ENCODE assay signal across 1 cellular context in the genomic region with DNA sequence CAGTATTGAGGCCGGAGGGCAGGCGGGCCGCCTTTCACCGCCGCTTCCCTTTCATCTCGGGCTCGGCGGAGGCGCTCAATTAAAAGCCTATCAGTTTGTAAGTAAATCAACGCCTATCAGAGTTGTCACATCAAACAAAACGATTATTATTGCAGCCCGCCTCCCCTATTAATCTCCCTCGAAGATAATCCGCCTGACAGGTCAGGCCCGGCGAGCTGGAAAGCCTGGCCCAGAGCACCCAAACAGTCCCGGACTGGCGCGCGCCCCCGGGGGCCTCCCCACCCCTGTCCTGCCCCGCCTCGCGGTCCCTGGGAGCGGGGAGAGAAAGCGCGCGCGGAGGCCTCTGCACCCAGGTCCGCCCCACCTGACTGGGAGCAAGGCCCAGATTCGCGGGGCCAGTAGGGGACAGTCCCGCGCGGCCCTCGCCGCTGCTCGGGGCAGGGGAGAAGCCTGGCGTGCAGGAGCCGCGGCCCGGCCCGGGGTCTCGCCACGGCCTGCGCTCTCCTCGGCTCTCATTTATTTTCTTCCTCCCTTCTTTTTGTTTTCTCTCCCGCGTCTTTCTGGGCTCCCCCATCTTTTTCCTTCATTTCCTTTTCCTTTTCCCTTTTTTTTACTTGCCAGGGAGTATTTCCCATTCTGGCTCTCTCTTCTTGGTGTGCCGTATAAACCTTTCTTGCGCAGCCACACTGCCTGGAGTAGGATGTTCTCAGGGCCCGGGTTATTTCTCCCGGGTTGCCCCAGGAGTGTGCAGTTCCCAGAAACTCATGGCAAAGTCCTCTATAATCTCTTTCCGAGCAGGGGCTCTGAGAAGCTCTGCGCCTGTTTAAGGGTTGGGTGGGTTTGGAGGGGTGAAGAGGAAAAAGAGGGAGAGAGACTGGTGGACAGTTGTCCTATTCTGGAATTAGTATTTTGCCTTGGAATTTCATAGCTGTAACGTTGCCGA.
A peak's percentile ranks its signal among the peaks of the same experiment; 100 is the strongest.
TF ChIP-seq lines count a peak whose summit lies in the region.

No MANE protein-coding gene starts in this region.

TF ChIP-seq in HepG2, 621 proteins besides CTCF, POLR2A, EP300 and RAD21 (continued from another document and continues in another):
- TF ChIP-seq, protein P1, sequence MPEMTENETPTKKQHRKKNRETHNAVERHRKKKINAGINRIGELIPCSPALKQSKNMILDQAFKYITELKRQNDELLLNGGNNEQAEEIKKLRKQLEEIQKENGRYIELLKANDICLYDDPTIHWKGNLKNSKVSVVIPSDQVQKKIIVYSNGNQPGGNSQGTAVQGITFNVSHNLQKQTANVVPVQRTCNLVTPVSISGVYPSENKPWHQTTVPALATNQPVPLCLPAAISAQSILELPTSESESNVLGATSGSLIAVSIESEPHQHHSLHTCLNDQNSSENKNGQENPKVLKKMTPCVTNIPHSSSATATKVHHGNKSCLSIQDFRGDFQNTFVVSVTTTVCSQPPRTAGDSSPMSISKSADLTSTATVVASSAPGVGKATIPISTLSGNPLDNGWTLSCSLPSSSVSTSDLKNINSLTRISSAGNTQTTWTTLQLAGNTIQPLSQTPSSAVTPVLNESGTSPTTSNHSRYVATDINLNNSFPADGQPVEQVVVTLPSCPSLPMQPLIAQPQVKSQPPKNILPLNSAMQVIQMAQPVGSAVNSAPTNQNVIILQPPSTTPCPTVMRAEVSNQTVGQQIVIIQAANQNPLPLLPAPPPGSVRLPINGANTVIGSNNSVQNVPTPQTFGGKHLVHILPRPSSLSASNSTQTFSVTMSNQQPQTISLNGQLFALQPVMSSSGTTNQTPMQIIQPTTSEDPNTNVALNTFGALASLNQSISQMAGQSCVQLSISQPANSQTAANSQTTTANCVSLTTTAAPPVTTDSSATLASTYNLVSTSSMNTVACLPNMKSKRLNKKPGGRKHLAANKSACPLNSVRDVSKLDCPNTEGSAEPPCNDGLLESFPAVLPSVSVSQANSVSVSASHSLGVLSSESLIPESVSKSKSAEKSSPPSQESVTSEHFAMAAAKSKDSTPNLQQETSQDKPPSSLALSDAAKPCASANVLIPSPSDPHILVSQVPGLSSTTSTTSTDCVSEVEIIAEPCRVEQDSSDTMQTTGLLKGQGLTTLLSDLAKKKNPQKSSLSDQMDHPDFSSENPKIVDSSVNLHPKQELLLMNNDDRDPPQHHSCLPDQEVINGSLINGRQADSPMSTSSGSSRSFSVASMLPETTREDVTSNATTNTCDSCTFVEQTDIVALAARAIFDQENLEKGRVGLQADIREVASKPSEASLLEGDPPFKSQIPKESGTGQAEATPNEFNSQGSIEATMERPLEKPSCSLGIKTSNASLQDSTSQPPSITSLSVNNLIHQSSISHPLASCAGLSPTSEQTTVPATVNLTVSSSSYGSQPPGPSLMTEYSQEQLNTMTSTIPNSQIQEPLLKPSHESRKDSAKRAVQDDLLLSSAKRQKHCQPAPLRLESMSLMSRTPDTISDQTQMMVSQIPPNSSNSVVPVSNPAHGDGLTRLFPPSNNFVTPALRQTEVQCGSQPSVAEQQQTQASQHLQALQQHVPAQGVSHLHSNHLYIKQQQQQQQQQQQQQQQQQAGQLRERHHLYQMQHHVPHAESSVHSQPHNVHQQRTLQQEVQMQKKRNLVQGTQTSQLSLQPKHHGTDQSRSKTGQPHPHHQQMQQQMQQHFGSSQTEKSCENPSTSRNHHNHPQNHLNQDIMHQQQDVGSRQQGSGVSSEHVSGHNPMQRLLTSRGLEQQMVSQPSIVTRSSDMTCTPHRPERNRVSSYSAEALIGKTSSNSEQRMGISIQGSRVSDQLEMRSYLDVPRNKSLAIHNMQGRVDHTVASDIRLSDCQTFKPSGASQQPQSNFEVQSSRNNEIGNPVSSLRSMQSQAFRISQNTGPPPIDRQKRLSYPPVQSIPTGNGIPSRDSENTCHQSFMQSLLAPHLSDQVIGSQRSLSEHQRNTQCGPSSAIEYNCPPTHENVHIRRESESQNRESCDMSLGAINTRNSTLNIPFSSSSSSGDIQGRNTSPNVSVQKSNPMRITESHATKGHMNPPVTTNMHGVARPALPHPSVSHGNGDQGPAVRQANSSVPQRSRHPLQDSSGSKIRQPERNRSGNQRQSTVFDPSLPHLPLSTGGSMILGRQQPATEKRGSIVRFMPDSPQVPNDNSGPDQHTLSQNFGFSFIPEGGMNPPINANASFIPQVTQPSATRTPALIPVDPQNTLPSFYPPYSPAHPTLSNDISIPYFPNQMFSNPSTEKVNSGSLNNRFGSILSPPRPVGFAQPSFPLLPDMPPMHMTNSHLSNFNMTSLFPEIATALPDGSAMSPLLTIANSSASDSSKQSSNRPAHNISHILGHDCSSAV (CRISPR knock-in tag; IDR thresholded peaks at IDR 0.05; ENCODE audit: borderline replicate concordance): no peak
- TF ChIP-seq ZNF383 (CRISPR knock-in tag; IDR thresholded peaks at IDR 0.05; ENCODE audit: borderline replicate concordance): peak; percentile 77; the same call in 1 of the 2 replicates
- no peak for TF ChIP-seq ZNF720 (CRISPR knock-in tag; IDR thresholded peaks at IDR 0.05)
- TF ChIP-seq NFATC3 (CRISPR knock-in tag; IDR thresholded peaks at IDR 0.05): no peak
- TF ChIP-seq RBM39 (IDR thresholded peaks at IDR 0.05; ENCODE audit: low read depth, low read length, poor library complexity, severe bottlenecking): no peak
- TF ChIP-seq ZMAT3 (CRISPR knock-in tag; conservative IDR thresholded peaks at IDR 0.05): no peak
- TF ChIP-seq ZNF768 (CRISPR knock-in tag; IDR thresholded peaks at IDR 0.05): peak; percentile 16; the same call in 1 of the 2 replicates
- 0 out of 2 replicates have a peak, but pooled peaks have one; percentile 60 for TF ChIP-seq DMAP1 (CRISPR knock-in tag; IDR thresholded peaks at IDR 0.05)
- peak; percentile 93 for TF ChIP-seq ISL2 (CRISPR knock-in tag; IDR thresholded peaks at IDR 0.05)
- TF ChIP-seq PAWR (CRISPR knock-in tag; IDR thresholded peaks at IDR 0.05; ENCODE audit: borderline replicate concordance): no peak
- TF ChIP-seq ZNF24 (IDR thresholded peaks at IDR 0.05): no peak
- no peak for TF ChIP-seq SMAD1 (CRISPR knock-in tag; IDR thresholded peaks at IDR 0.05; ENCODE audit: borderline replicate concordance, low read depth)
- no peak for TF ChIP-seq PRPF4 (IDR thresholded peaks at IDR 0.05; ENCODE audit: low read depth, low read length, poor library complexity, severe bottlenecking)
- TF ChIP-seq, protein P2, sequence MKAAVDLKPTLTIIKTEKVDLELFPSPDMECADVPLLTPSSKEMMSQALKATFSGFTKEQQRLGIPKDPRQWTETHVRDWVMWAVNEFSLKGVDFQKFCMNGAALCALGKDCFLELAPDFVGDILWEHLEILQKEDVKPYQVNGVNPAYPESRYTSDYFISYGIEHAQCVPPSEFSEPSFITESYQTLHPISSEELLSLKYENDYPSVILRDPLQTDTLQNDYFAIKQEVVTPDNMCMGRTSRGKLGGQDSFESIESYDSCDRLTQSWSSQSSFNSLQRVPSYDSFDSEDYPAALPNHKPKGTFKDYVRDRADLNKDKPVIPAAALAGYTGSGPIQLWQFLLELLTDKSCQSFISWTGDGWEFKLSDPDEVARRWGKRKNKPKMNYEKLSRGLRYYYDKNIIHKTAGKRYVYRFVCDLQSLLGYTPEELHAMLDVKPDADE (CRISPR knock-in tag; IDR thresholded peaks at IDR 0.05): no peak
- TF ChIP-seq HOXA5 (CRISPR knock-in tag; IDR thresholded peaks at IDR 0.05): peak; percentile 99
- TF ChIP-seq MAFG (CRISPR knock-in tag; IDR thresholded peaks at IDR 0.05): no peak
- TF ChIP-seq TOPORS (CRISPR knock-in tag; IDR thresholded peaks at IDR 0.05): peak; percentile 16; the same call in 1 of the 2 replicates
- TF ChIP-seq SUZ12 (IDR thresholded peaks at IDR 0.05; ENCODE audit: low read depth, low read length): no peak
- TF ChIP-seq, protein P3, sequence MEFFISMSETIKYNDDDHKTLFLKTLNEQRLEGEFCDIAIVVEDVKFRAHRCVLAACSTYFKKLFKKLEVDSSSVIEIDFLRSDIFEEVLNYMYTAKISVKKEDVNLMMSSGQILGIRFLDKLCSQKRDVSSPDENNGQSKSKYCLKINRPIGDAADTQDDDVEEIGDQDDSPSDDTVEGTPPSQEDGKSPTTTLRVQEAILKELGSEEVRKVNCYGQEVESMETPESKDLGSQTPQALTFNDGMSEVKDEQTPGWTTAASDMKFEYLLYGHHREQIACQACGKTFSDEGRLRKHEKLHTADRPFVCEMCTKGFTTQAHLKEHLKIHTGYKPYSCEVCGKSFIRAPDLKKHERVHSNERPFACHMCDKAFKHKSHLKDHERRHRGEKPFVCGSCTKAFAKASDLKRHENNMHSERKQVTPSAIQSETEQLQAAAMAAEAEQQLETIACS (CRISPR knock-in tag; IDR thresholded peaks at IDR 0.05): peak; percentile 85
- TF ChIP-seq MTF2 (CRISPR knock-in tag; IDR thresholded peaks at IDR 0.05; ENCODE audit: borderline replicate concordance): no peak
- no peak for TF ChIP-seq ZNF337 (CRISPR knock-in tag; IDR thresholded peaks at IDR 0.05; ENCODE audit: borderline replicate concordance, low read depth)
- TF ChIP-seq ZNF577 (CRISPR knock-in tag; IDR thresholded peaks at IDR 0.05; ENCODE audit: borderline replicate concordance, low read depth): no peak
- no peak for TF ChIP-seq ZNF496 (CRISPR knock-in tag; IDR thresholded peaks at IDR 0.05; ENCODE audit: insufficient replicate concordance)
- TF ChIP-seq, protein P4, sequence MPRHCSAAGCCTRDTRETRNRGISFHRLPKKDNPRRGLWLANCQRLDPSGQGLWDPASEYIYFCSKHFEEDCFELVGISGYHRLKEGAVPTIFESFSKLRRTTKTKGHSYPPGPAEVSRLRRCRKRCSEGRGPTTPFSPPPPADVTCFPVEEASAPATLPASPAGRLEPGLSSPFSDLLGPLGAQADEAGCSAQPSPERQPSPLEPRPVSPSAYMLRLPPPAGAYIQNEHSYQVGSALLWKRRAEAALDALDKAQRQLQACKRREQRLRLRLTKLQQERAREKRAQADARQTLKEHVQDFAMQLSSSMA (CRISPR knock-in tag; IDR thresholded peaks at IDR 0.05): no peak; the same call in 1 of the 2 replicates
- TF ChIP-seq ZBTB3 (CRISPR knock-in tag; IDR thresholded peaks at IDR 0.05; ENCODE audit: borderline replicate concordance, low read depth): 0 out of 2 replicates have a peak, but pooled peaks have one; percentile 13
- TF ChIP-seq NR3C1 (CRISPR knock-in tag; IDR thresholded peaks at IDR 0.05): no peak
- TF ChIP-seq ATF7 (IDR thresholded peaks at IDR 0.05): no peak
- no peak for TF ChIP-seq ATF7 (CRISPR knock-in tag; IDR thresholded peaks at IDR 0.05)
- no peak for TF ChIP-seq ISX (CRISPR knock-in tag; conservative IDR thresholded peaks at IDR 0.05)
- TF ChIP-seq KLF6 (CRISPR knock-in tag; IDR thresholded peaks at IDR 0.05): no peak
- peak; percentile 49; the same call in 1 of the 2 replicates for TF ChIP-seq STAG1 (CRISPR knock-in tag; IDR thresholded peaks at IDR 0.05)
- no peak for TF ChIP-seq RFX5 (IDR thresholded peaks at IDR 0.05; ENCODE audit: low read depth, low read length)
- TF ChIP-seq MED13 (CRISPR knock-in tag; IDR thresholded peaks at IDR 0.05): peak; percentile 90; the same call in 1 of the 2 replicates
- TF ChIP-seq ZNF737 (CRISPR knock-in tag; IDR thresholded peaks at IDR 0.05; ENCODE audit: borderline replicate concordance): no peak
- TF ChIP-seq, protein P5, sequence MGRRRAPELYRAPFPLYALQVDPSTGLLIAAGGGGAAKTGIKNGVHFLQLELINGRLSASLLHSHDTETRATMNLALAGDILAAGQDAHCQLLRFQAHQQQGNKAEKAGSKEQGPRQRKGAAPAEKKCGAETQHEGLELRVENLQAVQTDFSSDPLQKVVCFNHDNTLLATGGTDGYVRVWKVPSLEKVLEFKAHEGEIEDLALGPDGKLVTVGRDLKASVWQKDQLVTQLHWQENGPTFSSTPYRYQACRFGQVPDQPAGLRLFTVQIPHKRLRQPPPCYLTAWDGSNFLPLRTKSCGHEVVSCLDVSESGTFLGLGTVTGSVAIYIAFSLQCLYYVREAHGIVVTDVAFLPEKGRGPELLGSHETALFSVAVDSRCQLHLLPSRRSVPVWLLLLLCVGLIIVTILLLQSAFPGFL (CRISPR knock-in tag; IDR thresholded peaks at IDR 0.05): no peak
- TF ChIP-seq TGIF2 (CRISPR knock-in tag; IDR thresholded peaks at IDR 0.05): 0 out of 2 replicates have a peak, but pooled peaks have one; percentile 18
- TF ChIP-seq KDM5B (CRISPR knock-in tag; IDR thresholded peaks at IDR 0.05; ENCODE audit: borderline replicate concordance): 0 out of 2 replicates have a peak, but pooled peaks have one; percentile 13
- TF ChIP-seq TARDBP (CRISPR knock-in tag; IDR thresholded peaks at IDR 0.05): peak; percentile 85
- TF ChIP-seq ZSCAN29 (CRISPR knock-in tag; conservative IDR thresholded peaks at IDR 0.05): 0 out of 2 replicates have a peak, but pooled peaks have one; percentile 50
- no peak for TF ChIP-seq ZBTB1 (CRISPR knock-in tag; IDR thresholded peaks at IDR 0.05; ENCODE audit: borderline replicate concordance)
- TF ChIP-seq ZNF333 (CRISPR knock-in tag; IDR thresholded peaks at IDR 0.05; ENCODE audit: borderline replicate concordance): no peak
- TF ChIP-seq GZF1 (CRISPR knock-in tag; IDR thresholded peaks at IDR 0.05): no peak
- no peak for TF ChIP-seq ZSCAN21 (CRISPR knock-in tag; IDR thresholded peaks at IDR 0.05; ENCODE audit: borderline replicate concordance)
- TF ChIP-seq FOXA1 (IDR thresholded peaks at IDR 0.05): no peak
- peak; percentile 50 for TF ChIP-seq FOXA1 (CRISPR knock-in tag; IDR thresholded peaks at IDR 0.05)
- no peak for TF ChIP-seq U2AF2 (IDR thresholded peaks at IDR 0.05; ENCODE audit: low read depth, low read length)
- no peak for TF ChIP-seq ATAD3A (CRISPR knock-in tag; IDR thresholded peaks at IDR 0.05)
- TF ChIP-seq, protein P6, sequence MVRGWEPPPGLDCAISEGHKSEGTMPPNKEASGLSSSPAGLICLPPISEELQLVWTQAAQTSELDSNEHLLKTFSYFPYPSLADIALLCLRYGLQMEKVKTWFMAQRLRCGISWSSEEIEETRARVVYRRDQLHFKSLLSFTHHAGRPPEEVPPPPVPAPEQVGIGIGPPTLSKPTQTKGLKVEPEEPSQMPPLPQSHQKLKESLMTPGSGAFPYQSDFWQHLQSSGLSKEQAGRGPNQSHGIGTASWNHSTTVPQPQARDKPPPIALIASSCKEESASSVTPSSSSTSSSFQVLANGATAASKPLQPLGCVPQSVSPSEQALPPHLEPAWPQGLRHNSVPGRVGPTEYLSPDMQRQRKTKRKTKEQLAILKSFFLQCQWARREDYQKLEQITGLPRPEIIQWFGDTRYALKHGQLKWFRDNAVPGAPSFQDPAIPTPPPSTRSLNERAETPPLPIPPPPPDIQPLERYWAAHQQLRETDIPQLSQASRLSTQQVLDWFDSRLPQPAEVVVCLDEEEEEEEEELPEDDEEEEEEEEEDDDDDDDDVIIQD (CRISPR knock-in tag; IDR thresholded peaks at IDR 0.05; ENCODE audit: low read depth): no peak
- 0 out of 2 replicates have a peak, but pooled peaks have one; percentile 47 for TF ChIP-seq ZNF264 (CRISPR knock-in tag; IDR thresholded peaks at IDR 0.05)
- no peak for TF ChIP-seq ZNF549 (CRISPR knock-in tag; IDR thresholded peaks at IDR 0.05)
- no peak for TF ChIP-seq PRMT3 (CRISPR knock-in tag; IDR thresholded peaks at IDR 0.05; ENCODE audit: borderline replicate concordance, low read depth)
- TF ChIP-seq, protein P7, sequence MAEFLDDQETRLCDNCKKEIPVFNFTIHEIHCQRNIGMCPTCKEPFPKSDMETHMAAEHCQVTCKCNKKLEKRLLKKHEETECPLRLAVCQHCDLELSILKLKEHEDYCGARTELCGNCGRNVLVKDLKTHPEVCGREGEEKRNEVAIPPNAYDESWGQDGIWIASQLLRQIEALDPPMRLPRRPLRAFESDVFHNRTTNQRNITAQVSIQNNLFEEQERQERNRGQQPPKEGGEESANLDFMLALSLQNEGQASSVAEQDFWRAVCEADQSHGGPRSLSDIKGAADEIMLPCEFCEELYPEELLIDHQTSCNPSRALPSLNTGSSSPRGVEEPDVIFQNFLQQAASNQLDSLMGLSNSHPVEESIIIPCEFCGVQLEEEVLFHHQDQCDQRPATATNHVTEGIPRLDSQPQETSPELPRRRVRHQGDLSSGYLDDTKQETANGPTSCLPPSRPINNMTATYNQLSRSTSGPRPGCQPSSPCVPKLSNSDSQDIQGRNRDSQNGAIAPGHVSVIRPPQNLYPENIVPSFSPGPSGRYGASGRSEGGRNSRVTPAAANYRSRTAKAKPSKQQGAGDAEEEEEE (CRISPR knock-in tag; IDR thresholded peaks at IDR 0.05; ENCODE audit: borderline replicate concordance): no peak
